In the genomic region with DNA sequence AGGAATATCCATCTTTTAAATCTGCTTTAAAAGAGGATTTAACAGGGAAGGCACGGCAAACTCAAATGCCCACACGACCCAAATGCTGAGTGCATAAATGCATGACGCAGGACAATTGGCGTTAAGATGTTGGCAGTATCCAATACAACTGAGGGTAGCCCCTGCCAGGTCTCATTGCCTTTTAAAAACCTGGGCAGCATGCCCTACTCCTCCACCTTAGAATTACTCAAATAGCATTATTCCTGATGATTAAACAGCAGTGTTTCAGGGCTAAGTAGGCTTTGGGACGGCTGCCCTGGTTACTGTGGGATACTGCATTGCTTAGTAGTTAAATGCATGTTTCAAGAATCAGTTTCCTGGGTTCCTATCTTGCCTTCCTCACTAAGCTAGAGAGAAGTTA, we compare ENCODE assay signal across 23 cellular contexts.
DNase-seq lines count a peak whose midpoint lies in the region; TF ChIP-seq lines count a peak whose summit lies in the region.
"Had no signal": no experiment of that assay in that cellular context is flagged by ENCODE, and none has a peak within 500 bp of the region (broad histone marks: within the 10 kb centered on the region; RNA-seq: fewer than 3 reads in every experiment).

No MANE protein-coding gene starts in this region.

- H3K9ac ChIP-seq in stomach smooth muscle (ENCODE audit: low read length in 2 of 2), result peak overlapping the region in 1 of 2 donors; percentile 13
- H3K9ac ChIP-seq: BLaER1 treated with 17β-estradiol and CSF1 and Interleukin-3, amounts not matched to agents 10 nM and 100 nM had no signal

- peak; percentile 77 for DNase-seq in NCI-H1092 (lab: John Stamatoyannopoulos, UW)
- DNase-seq in astrocyte of the hippocampus (ENCODE audit: low read depth, low spot score), result peak; percentile 85
- peak in 31 of 51 donors; percentile 2 to 83 (median 51) for DNase-seq in hypothalamus (lab: John Stamatoyannopoulos, UW)
- DNase-seq in NCI-H526 treated with DMSO at 0.1 percent for 48 hours (lab: John Stamatoyannopoulos, UW), result no peak
- no peak for DNase-seq in activated naive CD4-positive, alpha-beta T cell (lab: John Stamatoyannopoulos, UW)
- no peak for DNase-seq in GM13977 (ENCODE audit: low spot score)
- DNase-seq in NCI-H2196 (lab: John Stamatoyannopoulos, UW; ENCODE audit: unreplicated experiment), result no peak
- DNase-seq: activated CD4-positive, alpha-beta T cell treated with anti-CD3 and anti-CD28 coated beads, Interleukin-2, amount 50 U/mL, for 48 hours; activated CD4-positive, CD25-positive, alpha-beta regulatory T cell; activated naive CD4-positive, alpha-beta T cell treated with anti-CD3 and anti-CD28 coated beads, Interleukin-2, amount 50 U/mL, for 16 hours; amniotic stem cell; central memory CD4-positive, alpha-beta T cell; dermis blood vessel endothelial cell; Kasumi-1; kidney glomerular epithelial cell; NCI-H1694 treated with DMSO at 0.1 percent for 48 hours; NCI-H748 treated with DMSO at 0.1 percent for 48 hours; sigmoid colon; stimulated activated CD4-positive, alpha-beta T cell treated with anti-CD3 and anti-CD28 coated beads, Interleukin-4, amount 100 ng/mL, for 24 hours; T-cell had no signal

- H3K4me3 ChIP-seq in stomach smooth muscle (ENCODE audit: low read length in 2 of 2), result peak overlapping the region in 1 of 2 donors; percentile 40
- H3K4me3 ChIP-seq: BLaER1 treated with 17β-estradiol and CSF1 and Interleukin-3, amounts not matched to agents 10 nM and 100 nM; lung; sigmoid colon had no signal

- H3K27ac ChIP-seq in stomach smooth muscle (ENCODE audit: low read length), result peak overlapping the region; percentile 66
- H3K27ac ChIP-seq: BLaER1 treated with 17β-estradiol and CSF1 and Interleukin-3, amounts not matched to agents 10 nM and 100 nM; sigmoid colon had no signal

- H3K9me3 ChIP-seq in stomach smooth muscle (ENCODE audit: control insufficient read depth in 2 of 2, low read length in 2 of 2), result peaks cover 0 to 2% of the 10 kb centered on the region in 2 donors
- H3K9me3 ChIP-seq: sigmoid colon had no signal

- H3K27me3 ChIP-seq in stomach smooth muscle (ENCODE audit: control insufficient read depth in 1 of 2, insufficient read depth in 2 of 2, low read length in 2 of 2), result no peaks in the 10 kb centered on the region
- H3K27me3 ChIP-seq: BLaER1 treated with 17β-estradiol and CSF1 and Interleukin-3, amounts not matched to agents 10 nM and 100 nM; sigmoid colon had no signal

- in situ Hi-C loops in GM13977 (cut with MboI; ENCODE audit: low pct_unique_long_range_greater_than_20kb, low sequenced_read_pairs, unreplicated experiment), result loop anchor here (25.0 kb wide), 1 partner anchor 559 kb away; a partner anchor contains a TSS

- H3K4me1 ChIP-seq in stomach smooth muscle (ENCODE audit: control insufficient read depth, insufficient read depth, low read length), result peaks cover 11% of the 10 kb centered on the region
- H3K4me1 ChIP-seq: sigmoid colon had no signal

- H3K36me3 ChIP-seq in stomach smooth muscle (ENCODE audit: control insufficient read depth in 2 of 2, insufficient read depth in 2 of 2, low read length in 2 of 2), result no peaks in the 10 kb centered on the region
- H3K36me3 ChIP-seq: BLaER1 treated with 17β-estradiol and CSF1 and Interleukin-3, amounts not matched to agents 10 nM and 100 nM; sigmoid colon had no signal

- TF ChIP-seq CTCF in GM13977 (IDR thresholded peaks at IDR 0.05; ENCODE audit: extremely low read depth, insufficient read depth, missing control alignments), result no peak

Comparison
In these comparisons a context has a peak if more than half of its experiments do, and no peak if none do; other contexts are left out.
1. DNase-seq: peak in NCI-H1092 (single experiment), astrocyte of the hippocampus (single experiment) and hypothalamus (31 of 51); none in NCI-H526 treated with DMSO at 0.1 percent for 48 hours (single experiment), activated naive CD4-positive, alpha-beta T cell (0 of 4), GM13977 (single experiment) and NCI-H2196 (single experiment).